In genomic region chr17:8475820-8476219, GRCh38 we compare ENCODE assay signal across 17 cellular contexts.
"Had no signal": no experiment of that assay in that cellular context is flagged by ENCODE, and none has a peak within 500 bp of the region (broad histone marks: within the 10 kb centered on the region; RNA-seq: fewer than 3 reads in every experiment).

No MANE protein-coding gene starts in this region.

- H3K27me3 Mint-ChIP-seq: activated naive CD8-positive, alpha-beta T cell treated with anti-CD3 and anti-CD28 coated beads for 36 hours; activated T-helper 17 cell treated with anti-CD3 and anti-CD28 coated beads, Interleukin-2, amount 50 U/mL, for 72 hours; progenitor cell of endocrine pancreas; stimulated activated naive CD8-positive, alpha-beta T cell treated with anti-CD3 and anti-CD28 coated beads, Interleukin-15, Interleukin-2, amounts not matched to agents 100 ng/mL and 50 ng/mL, for 24 hours had no signal

- H3K4me1 ChIP-seq: body of pancreas had no signal

- DNase-seq: activated CD4-positive, alpha-beta T cell treated with anti-CD3 and anti-CD28 coated beads, Interleukin-2, amount 50 U/mL, for 1 hour; activated naive CD4-positive, alpha-beta T cell; activated naive CD8-positive, alpha-beta T cell treated with anti-CD3 and anti-CD28 coated beads for 36 hours; amygdala; body of pancreas; caudate nucleus; immature natural killer cell; left ventricle myocardium superior; stimulated activated CD4-positive, alpha-beta T cell treated with anti-CD3 and anti-CD28 coated beads, Interleukin-2, amount 100 ng/mL, for 24 hours had no signal

- H3K9me3 Mint-ChIP-seq: activated naive CD8-positive, alpha-beta T cell treated with anti-CD3 and anti-CD28 coated beads for 36 hours; activated T-helper 17 cell treated with anti-CD3 and anti-CD28 coated beads, Interleukin-2, amount 50 U/mL, for 72 hours; immature natural killer cell; stimulated activated naive CD8-positive, alpha-beta T cell treated with anti-CD3 and anti-CD28 coated beads, Interleukin-15, Interleukin-2, amounts not matched to agents 100 ng/mL and 50 ng/mL, for 24 hours had no signal

- H3K4me3 ChIP-seq: body of pancreas, coronary artery, esophagus muscularis mucosa, tibial nerve, vagina had no signal

- H3K4me3 Mint-ChIP-seq: activated naive CD8-positive, alpha-beta T cell treated with anti-CD3 and anti-CD28 coated beads for 36 hours; activated T-helper 17 cell treated with anti-CD3 and anti-CD28 coated beads, Interleukin-2, amount 50 U/mL, for 72 hours; immature natural killer cell; stimulated activated naive CD8-positive, alpha-beta T cell treated with anti-CD3 and anti-CD28 coated beads, Interleukin-15, Interleukin-2, amounts not matched to agents 100 ng/mL and 50 ng/mL, for 24 hours had no signal

- H3K27ac ChIP-seq: body of pancreas, esophagus muscularis mucosa, vagina had no signal

- ATAC-seq: activated T-helper 17 cell treated with anti-CD3 and anti-CD28 coated beads, Interleukin-2, amount 50 U/mL, for 72 hours; body of pancreas; left ventricle myocardium superior had no signal

- H3K4me1 Mint-ChIP-seq: activated naive CD8-positive, alpha-beta T cell treated with anti-CD3 and anti-CD28 coated beads for 36 hours; activated T-helper 17 cell treated with anti-CD3 and anti-CD28 coated beads, Interleukin-2, amount 50 U/mL, for 72 hours had no signal

- FAIRE-seq: endothelial cell of umbilical vein had no signal

- H3K27ac Mint-ChIP-seq: activated naive CD8-positive, alpha-beta T cell treated with anti-CD3 and anti-CD28 coated beads for 36 hours; activated T-helper 17 cell treated with anti-CD3 and anti-CD28 coated beads, Interleukin-2, amount 50 U/mL, for 72 hours; progenitor cell of endocrine pancreas had no signal

- H3K27me3 ChIP-seq: body of pancreas, esophagus muscularis mucosa, tibial nerve, vagina had no signal

- H3K9me3 ChIP-seq: body of pancreas, esophagus muscularis mucosa, tibial nerve, vagina had no signal
